ENCODE assay signal across 10 cellular contexts in genomic region chr3:65888980-65889706, GRCh38.
DNase-seq lines count a peak whose midpoint lies in the region; ATAC-seq, FAIRE-seq and TF ChIP-seq lines count a peak whose summit lies in the region.
"Had no signal": no experiment of that assay in that cellular context is flagged by ENCODE, and none has a peak within 500 bp of the region (broad histone marks: within the 10 kb centered on the region; RNA-seq: fewer than 3 reads in every experiment).

No MANE protein-coding gene starts in this region.

- TF ChIP-seq CTCF in pancreas (IDR thresholded peaks at IDR 0.05): no peak
- TF ChIP-seq CTCF in vagina (IDR thresholded peaks at IDR 0.05): no peak
- no peak for TF ChIP-seq CTCF in CD8-positive, alpha-beta T cell (IDR thresholded peaks at IDR 0.05)

- peaks cover 2% of the 10 kb centered on the region for H3K9me3 Mint-ChIP-seq in CD8-positive, alpha-beta T cell

- H3K36me3 ChIP-seq in SJCRH30 (no peaks in the 10 kb centered on the region), pancreas (no peaks in the 10 kb centered on the region), vagina (no peaks in the 10 kb centered on the region)
- H3K36me3 ChIP-seq in CD8-positive, alpha-beta T cell (ENCODE audit: insufficient read depth, low read length): no peaks in the 10 kb centered on the region
- H3K36me3 ChIP-seq: neutrophil had no signal

- H3K36me3 Mint-ChIP-seq in CD8-positive, alpha-beta T cell: no peaks in the 10 kb centered on the region

- H3K4me1 Mint-ChIP-seq in CD8-positive, alpha-beta T cell (ENCODE audit: low read depth): no peaks in the 10 kb centered on the region

- no peak overlapping the region for H3K27ac Mint-ChIP-seq in CD8-positive, alpha-beta T cell

- no peak for TF ChIP-seq POLR2A in vagina (IDR thresholded peaks at IDR 0.05)

- WGBS in pancreas, 2 donors: 60 to 66% methylated on average over 4 of the region's 4 CpGs

- no peaks in the 10 kb centered on the region for H3K27me3 Mint-ChIP-seq in CD8-positive, alpha-beta T cell (ENCODE audit: low read depth)

- POLR2A ChIA-PET in CD8-positive, alpha-beta T cell (lab: Charles Lee): no interaction called here

- intact Hi-C loops in pancreas (cut with DNase I): no loop called here
- intact Hi-C loops in vagina (cut with DNase I): no loop called here
- intact Hi-C loops in CD8-positive, alpha-beta T cell (cut with DNase I, micrococcal nuclease): no loop called here

- H3K4me1 ChIP-seq in SJCRH30 (peaks cover 3% of the 10 kb centered on the region; the same call in 1 of the 2 replicates), pancreas (peaks cover 0 to 2% (median 2%) of the 10 kb centered on the region in 3 donors), vagina (peaks cover 8% of the 10 kb centered on the region)
- no peaks in the 10 kb centered on the region for H3K4me1 ChIP-seq in CD8-positive, alpha-beta T cell (ENCODE audit: insufficient read depth, low read length)

- no peaks in the 10 kb centered on the region for H3K9me3 ChIP-seq in SJCRH30 (replicated peaks)
- no peaks in the 10 kb centered on the region for H3K9me3 ChIP-seq in pancreas
- H3K9me3 ChIP-seq in vagina: no peaks in the 10 kb centered on the region
- no peaks in the 10 kb centered on the region for H3K9me3 ChIP-seq in CD8-positive, alpha-beta T cell (ENCODE audit: low read length)
- H3K9me3 ChIP-seq: neutrophil had no signal

- ATAC-seq in pancreas: peak; percentile 31 to 69 (median 58)
- ATAC-seq in GM21619 (IDR thresholded peaks at IDR 0.05; ENCODE audit: unreplicated experiment): no peak
- no peak for ATAC-seq in CD8-positive, alpha-beta T cell

- H3K27me3 ChIP-seq in SJCRH30 (no peaks in the 10 kb centered on the region), pancreas (no peaks in the 10 kb centered on the region), vagina (no peaks in the 10 kb centered on the region)
- H3K27me3 ChIP-seq in CD8-positive, alpha-beta T cell (ENCODE audit: insufficient read depth, low read length): no peaks in the 10 kb centered on the region
- H3K27me3 ChIP-seq: neutrophil had no signal

- H3K4me3 ChIP-seq in SJCRH30 (no peak overlapping the region), pancreas (no peak overlapping the region), vagina (no peak overlapping the region)
- H3K4me3 ChIP-seq in CD8-positive, alpha-beta T cell (ENCODE audit: low read depth, low read length): no peak overlapping the region

- CTCF ChIA-PET in CD8-positive, alpha-beta T cell (lab: Charles Lee): no interaction called here

- H3K4me3 Mint-ChIP-seq in CD8-positive, alpha-beta T cell: no peak overlapping the region

- H3K27ac ChIP-seq in SJCRH30 (peak overlapping the region; percentile 16), pancreas (peak overlapping the region in 1 of 4 donors; percentile 27), vagina (no peak overlapping the region)
- no peak overlapping the region for H3K27ac ChIP-seq in CD8-positive, alpha-beta T cell (ENCODE audit: low read depth, low read length)
- H3K27ac ChIP-seq: neutrophil had no signal

- peak; percentile 89 for DNase-seq in GM03348 (ENCODE audit: low spot score)
- peak; percentile 7 to 34 for DNase-seq in SJCRH30
- DNase-seq in fibroblast of gingiva (ENCODE audit: low read depth): peak; percentile 93
- no peak for DNase-seq in pancreas
- no peak for DNase-seq in NK-92 treated with Interleukin-12 subunit alpha and Interleukin-12 subunit beta, amount 100 ng/mL, for 24 hours (lab: John Stamatoyannopoulos, UW)
- no peak for DNase-seq in vagina (ENCODE audit: extremely low spot score in 2 of 2)
- DNase-seq in CD8-positive, alpha-beta T cell: no peak
- DNase-seq: effector memory CD4-positive, alpha-beta T cell had no signal

- FAIRE-seq in pancreas (lab: Jason Lieb, UNC): no peak

Comparison
In these comparisons a context has a peak if more than half of its experiments do, and no peak if none do; other contexts are left out.
1. DNase-seq: peak in GM03348 (single experiment), SJCRH30 (2 of 2) and fibroblast of gingiva (single experiment); none in pancreas (0 of 6), NK-92 treated with Interleukin-12 subunit alpha and Interleukin-12 subunit beta, amount 100 ng/mL, for 24 hours (single experiment), vagina (0 of 2) and CD8-positive, alpha-beta T cell (0 of 7).
2. ATAC-seq: peak in pancreas (4 of 4); none in GM21619 (single experiment) and CD8-positive, alpha-beta T cell (single experiment).